ENCODE assay signal across 26 cellular contexts in genomic region chr18:26965206-26965605, GRCh38.
"Had no signal": no experiment of that assay in that cellular context is flagged by ENCODE, and none has a peak within 500 bp of the region (broad histone marks: within the 10 kb centered on the region; RNA-seq: fewer than 3 reads in every experiment).

No MANE protein-coding gene starts in this region.

- H3K36me3 ChIP-seq: colonic mucosa, gastrocnemius medialis, neutrophil, pancreas, sigmoid colon, transverse colon had no signal

- H3K27me3 Mint-ChIP-seq: central memory CD8-positive, alpha-beta T cell; naive B cell; natural killer cell treated with Interleukin-12 subunit alpha and Interleukin-12 subunit beta and Interleukin-15 and Interleukin-18, amount 100 ng/mL, for 72 hours; stimulated activated naive B cell treated with anti-CD40 and anti-IgM and Interleukin-4, amounts not matched to agents 10 μg/mL and 1 μg/mL and 100 μg/mL, for 72 hours; stimulated activated naive CD8-positive, alpha-beta T cell treated with anti-CD3 and anti-CD28 coated beads, Interleukin-15, Interleukin-2, amounts not matched to agents 100 ng/mL and 50 ng/mL, for 24 hours had no signal

- H3K4me3 ChIP-seq: colonic mucosa, gastrocnemius medialis, hepatocyte, mucosa of descending colon, pancreas, sigmoid colon, transverse colon had no signal

- H3K9me3 ChIP-seq: colonic mucosa, gastrocnemius medialis, mucosa of descending colon, neutrophil, pancreas, sigmoid colon, transverse colon had no signal

- H3K27ac ChIP-seq: colonic mucosa, epithelial cell of prostate, gastrocnemius medialis, hepatocyte, neutrophil, pancreas, sigmoid colon, transverse colon had no signal

- H3K27me3 ChIP-seq: colonic mucosa, gastrocnemius medialis, hepatocyte, neutrophil, pancreas, sigmoid colon, transverse colon had no signal

- H3K4me1 Mint-ChIP-seq: central memory CD8-positive, alpha-beta T cell; endodermal cell; mesothelial cell of epicardium; naive B cell; stimulated activated naive B cell treated with anti-CD40 and anti-IgM and Interleukin-4, amounts not matched to agents 10 μg/mL and 1 μg/mL and 100 μg/mL, for 72 hours had no signal

- H3K4me1 ChIP-seq: colonic mucosa, pancreas, transverse colon had no signal

- H3K27ac Mint-ChIP-seq: dendritic cell treated with granulocyte-macrophage colony-stimulating factor and Interleukin-4, amounts not matched to agents 40 ng/mL and 50 ng/mL, for 4 days; mesothelial cell of epicardium; naive B cell; natural killer cell treated with Interleukin-12 subunit alpha and Interleukin-12 subunit beta and Interleukin-15 and Interleukin-18, amount 100 ng/mL, for 72 hours; stimulated activated naive B cell treated with anti-CD40 and anti-IgM and Interleukin-4, amounts not matched to agents 10 μg/mL and 1 μg/mL and 100 μg/mL, for 72 hours; stimulated activated naive CD8-positive, alpha-beta T cell treated with anti-CD3 and anti-CD28 coated beads, Interleukin-15, Interleukin-2, amounts not matched to agents 100 ng/mL and 50 ng/mL, for 24 hours had no signal

- H3K9me3 Mint-ChIP-seq: central memory CD8-positive, alpha-beta T cell; dendritic cell treated with granulocyte-macrophage colony-stimulating factor and Interleukin-4, amounts not matched to agents 40 ng/mL and 50 ng/mL, for 4 days; endodermal cell; mesothelial cell of epicardium; stimulated activated naive CD8-positive, alpha-beta T cell treated with anti-CD3 and anti-CD28 coated beads, Interleukin-15, Interleukin-2, amounts not matched to agents 100 ng/mL and 50 ng/mL, for 24 hours had no signal

- H3K4me3 Mint-ChIP-seq: central memory CD8-positive, alpha-beta T cell; dendritic cell treated with granulocyte-macrophage colony-stimulating factor and Interleukin-4, amounts not matched to agents 40 ng/mL and 50 ng/mL, for 4 days; endodermal cell; mesothelial cell of epicardium; naive B cell; natural killer cell treated with Interleukin-12 subunit alpha and Interleukin-12 subunit beta and Interleukin-15 and Interleukin-18, amount 100 ng/mL, for 72 hours; neural crest cell; stimulated activated naive B cell treated with anti-CD40 and anti-IgM and Interleukin-4, amounts not matched to agents 10 μg/mL and 1 μg/mL and 100 μg/mL, for 72 hours; stimulated activated naive CD8-positive, alpha-beta T cell treated with anti-CD3 and anti-CD28 coated beads, Interleukin-15, Interleukin-2, amounts not matched to agents 100 ng/mL and 50 ng/mL, for 24 hours had no signal

- DNase-seq: colonic mucosa; effector CD8-positive, alpha-beta T cell; endodermal cell; foreskin fibroblast; gastrocnemius medialis; head of caudate nucleus; left cardiac atrium; mesenchymal stem cell; mucosa of descending colon; naive B cell; pancreas; sigmoid colon; stimulated activated CD4-positive, alpha-beta T cell treated with anti-CD3 and anti-CD28 coated beads, Interleukin-2, amount 100 ng/mL, for 24 hours; stimulated activated CD4-positive, alpha-beta T cell treated with anti-CD3 and anti-CD28 coated beads, Interleukin-4, amount 100 ng/mL, for 4 hours; stimulated activated naive B cell treated with anti-CD40 and anti-IgM and Interleukin-4, amounts not matched to agents 10 μg/mL and 1 μg/mL and 100 μg/mL, for 72 hours; transverse colon had no signal

- ATAC-seq: esophagus mucosa; mucosa of descending colon; natural killer cell treated with Interleukin-12 subunit alpha and Interleukin-12 subunit beta and Interleukin-15 and Interleukin-18, amount 100 ng/mL, for 72 hours; stimulated activated naive B cell treated with anti-CD40 and anti-IgM and Interleukin-4, amounts not matched to agents 10 μg/mL and 1 μg/mL and 100 μg/mL, for 72 hours had no signal

- FAIRE-seq: pancreas had no signal

- H3K36me3 Mint-ChIP-seq: mesothelial cell of epicardium; naive B cell; natural killer cell treated with Interleukin-12 subunit alpha and Interleukin-12 subunit beta and Interleukin-15 and Interleukin-18, amount 100 ng/mL, for 72 hours; stimulated activated naive B cell treated with anti-CD40 and anti-IgM and Interleukin-4, amounts not matched to agents 10 μg/mL and 1 μg/mL and 100 μg/mL, for 72 hours had no signal
